2 cellular contexts compared by ENCODE assay signal in the genomic region with DNA sequence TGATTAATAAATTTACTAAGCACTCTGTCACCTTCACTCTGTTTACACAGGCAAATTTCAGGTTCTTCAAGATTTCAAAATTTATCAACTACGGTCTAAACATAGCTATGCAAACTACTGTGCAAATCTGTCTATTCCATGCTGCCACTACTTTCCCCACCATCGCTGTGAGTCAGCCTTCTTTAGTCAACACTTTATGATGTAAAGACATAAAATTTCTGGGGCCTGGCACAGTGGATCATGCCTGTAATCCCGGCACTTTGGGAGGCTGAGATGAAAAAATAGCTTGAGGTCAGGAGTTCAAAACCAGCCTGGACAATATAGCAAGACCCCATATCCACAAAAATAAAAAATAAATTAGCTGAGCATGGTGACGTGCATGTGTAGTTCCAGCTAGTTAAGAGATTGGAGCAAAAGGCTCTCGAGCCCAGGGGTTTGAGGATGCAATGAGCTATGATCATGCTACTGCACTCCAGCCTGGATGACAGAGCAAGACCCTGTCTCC.
TF ChIP-seq lines count a peak whose summit lies in the region.

No MANE protein-coding gene starts in this region.

TF ChIP-seq in HepG2, 621 proteins besides CTCF, POLR2A, EP300 and RAD21:
- TF ChIP-seq MIER3 (CRISPR knock-in tag; IDR thresholded peaks at IDR 0.05; ENCODE audit: borderline replicate concordance) (no peak), NKX3-1 (CRISPR knock-in tag; IDR thresholded peaks at IDR 0.05) (no peak), ZNF121 (CRISPR knock-in tag; IDR thresholded peaks at IDR 0.05) (peak; percentile 65; the same call in 1 of the 2 replicates), ZSCAN30 (CRISPR knock-in tag; IDR thresholded peaks at IDR 0.05) (no peak)

TF ChIP-seq in GM12878, 131 proteins besides CTCF, POLR2A, EP300 and RAD21:
- TF ChIP-seq IKZF2 (IDR thresholded peaks at IDR 0.05): no peak
- TF ChIP-seq E2F8 (IDR thresholded peaks at IDR 0.05; ENCODE audit: low read depth, partially characterized antibody): no peak
- no peak for TF ChIP-seq TCF7 (IDR thresholded peaks at IDR 0.05; ENCODE audit: borderline replicate concordance)
- no peak for TF ChIP-seq SMC3 (IDR thresholded peaks at IDR 0.05; ENCODE audit: borderline replicate concordance, low read length)
- TF ChIP-seq TARDBP (IDR thresholded peaks at IDR 0.05; ENCODE audit: borderline replicate concordance): no peak
- TF ChIP-seq BACH1 (IDR thresholded peaks at IDR 0.05; ENCODE audit: borderline replicate concordance): no peak
- no peak for TF ChIP-seq GATAD2B (conservative IDR thresholded peaks at IDR 0.05; ENCODE audit: low read depth)
- no peak for TF ChIP-seq ASH2L (IDR thresholded peaks at IDR 0.05; ENCODE audit: borderline replicate concordance, low read depth)
- TF ChIP-seq EZH2 (IDR thresholded peaks at IDR 0.05; ENCODE audit: borderline replicate concordance, control insufficient read depth, low read depth, low read length): no peak
- no peak for TF ChIP-seq KAT2A (conservative IDR thresholded peaks at IDR 0.05; ENCODE audit: control insufficient read depth, low read depth, low read length)
- TF ChIP-seq CHD4 (IDR thresholded peaks at IDR 0.05): no peak
- no peak for TF ChIP-seq NR2C2 (IDR thresholded peaks at IDR 0.05; ENCODE audit: borderline replicate concordance, control insufficient read depth, insufficient read length, low read depth)
- no peak for TF ChIP-seq ZSCAN29 (IDR thresholded peaks at IDR 0.05)
- TF ChIP-seq, protein P1, sequence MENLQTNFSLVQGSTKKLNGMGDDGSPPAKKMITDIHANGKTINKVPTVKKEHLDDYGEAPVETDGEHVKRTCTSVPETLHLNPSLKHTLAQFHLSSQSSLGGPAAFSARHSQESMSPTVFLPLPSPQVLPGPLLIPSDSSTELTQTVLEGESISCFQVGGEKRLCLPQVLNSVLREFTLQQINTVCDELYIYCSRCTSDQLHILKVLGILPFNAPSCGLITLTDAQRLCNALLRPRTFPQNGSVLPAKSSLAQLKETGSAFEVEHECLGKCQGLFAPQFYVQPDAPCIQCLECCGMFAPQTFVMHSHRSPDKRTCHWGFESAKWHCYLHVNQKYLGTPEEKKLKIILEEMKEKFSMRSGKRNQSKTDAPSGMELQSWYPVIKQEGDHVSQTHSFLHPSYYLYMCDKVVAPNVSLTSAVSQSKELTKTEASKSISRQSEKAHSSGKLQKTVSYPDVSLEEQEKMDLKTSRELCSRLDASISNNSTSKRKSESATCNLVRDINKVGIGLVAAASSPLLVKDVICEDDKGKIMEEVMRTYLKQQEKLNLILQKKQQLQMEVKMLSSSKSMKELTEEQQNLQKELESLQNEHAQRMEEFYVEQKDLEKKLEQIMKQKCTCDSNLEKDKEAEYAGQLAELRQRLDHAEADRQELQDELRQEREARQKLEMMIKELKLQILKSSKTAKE (IDR thresholded peaks at IDR 0.05; ENCODE audit: low read depth, poor library complexity, severe bottlenecking): no peak
- no peak for TF ChIP-seq PAX5 (IDR thresholded peaks at IDR 0.05; ENCODE audit: borderline replicate concordance, low read depth, low read length)
